18 cellular contexts compared by ENCODE assay signal in genomic region chr2:197674060-197674459, GRCh38. TPM values are rescaled to one million over a fixed set of nuclear protein-coding genes. Genes with fewer than 3 reads are reported as not detected.
DNase-seq lines count a peak whose midpoint lies in the region; ATAC-seq and TF ChIP-seq lines count a peak whose summit lies in the region.
"Had no signal": no experiment of that assay in that cellular context is flagged by ENCODE, and none has a peak within 500 bp of the region (broad histone marks: within the 10 kb centered on the region; RNA-seq: fewer than 3 reads in every experiment).

No MANE protein-coding gene starts in this region.

- no peaks in the 10 kb centered on the region for H3K4me1 ChIP-seq in right cardiac atrium (ENCODE audit: control insufficient read depth, insufficient read depth, low read length)
- H3K4me1 ChIP-seq: BE2C, Peyer's patch had no signal

- H3K9me3 ChIP-seq in AG04450 (ENCODE audit: control insufficient read depth, insufficient read depth, low read length), result no peaks in the 10 kb centered on the region
- no peaks in the 10 kb centered on the region for H3K9me3 ChIP-seq in right cardiac atrium (ENCODE audit: control insufficient read depth, low read length)
- H3K9me3 ChIP-seq: BE2C, Peyer's patch had no signal

- in situ Hi-C loops in astrocyte of the cerebellum (cut with HindIII; ENCODE audit: low sequenced_read_pairs), result no loop called here
- in situ Hi-C loops in G401 (cut with HindIII; ENCODE audit: low sequenced_read_pairs), result no loop called here

- POLR2A ChIA-PET in AG04450 (lab: Yijun Ruan, JAX), result interaction anchor here (0.7 kb wide), 3 partner anchors 963 to 1506 kb away, joined by 3 to 5 read pairs (median 4); no protein-coding TSS in a partner anchor

- intact Hi-C loops in right cardiac atrium (cut with DNase I), result no loop called here

- no peak overlapping the region for H3K27ac ChIP-seq in AG04450 (ENCODE audit: low read depth, low read length)
- H3K27ac ChIP-seq in right cardiac atrium (ENCODE audit: low read length), result no peak overlapping the region

- no peak for DNase-seq in AG04450 (ENCODE audit: low read depth, low spot score)
- DNase-seq in astrocyte of the cerebellum (ENCODE audit: low read depth), result no peak
- DNase-seq in right cardiac atrium, result no peak
- peak; percentile 60 for DNase-seq in putamen (ENCODE audit: low spot score)
- DNase-seq in G401 (ENCODE audit: low spot score), result no peak
- DNase-seq: activated CD4-positive, alpha-beta T cell treated with anti-CD3 and anti-CD28 coated beads, Interleukin-2, amount 50 U/mL, for 1 hour; amniotic stem cell; BE2C; DND-41; effector memory CD4-positive, alpha-beta T cell; NCI-H1436 treated with DMSO at 0.1 percent for 48 hours; NCI-H526 treated with DMSO at 0.1 percent for 48 hours; Peyer's patch had no signal

- TF ChIP-seq CTCF in AG04450 (IDR thresholded peaks at IDR 0.05; ENCODE audit: low read depth, low read length), result no peak
- TF ChIP-seq CTCF in astrocyte of the cerebellum (IDR thresholded peaks at IDR 0.05; ENCODE audit: low read depth, low read length, missing control alignments), result no peak

- 38% methylated on average over 1 of the region's 1 CpG for WGBS in right cardiac atrium

- CTCF ChIA-PET in AG04450 (lab: Charles Lee), result interaction anchor here (0.6 to 3.4 kb wide), 2 partner anchors 33 to 596 kb away, joined by 3 to 17 read pairs; no protein-coding TSS in a partner anchor

- H3K4me3 ChIP-seq in AG04450 (ENCODE audit: low read depth, low read length), result peak overlapping the region; percentile 26; the same call in 1 of the 2 replicates
- peak overlapping the region; percentile 49 for H3K4me3 ChIP-seq in astrocyte of the cerebellum (ENCODE audit: low read depth, low read length)
- peak overlapping the region; percentile 54 for H3K4me3 ChIP-seq in right cardiac atrium (ENCODE audit: low read length)
- H3K4me3 ChIP-seq: K562 had no signal

- ATAC-seq in right cardiac atrium (no peak), HG02798 (IDR thresholded peaks at IDR 0.05; ENCODE audit: poor library complexity, unreplicated experiment) (no peak), HG03039 (IDR thresholded peaks at IDR 0.05; ENCODE audit: unreplicated experiment) (no peak), HG02840 (IDR thresholded peaks at IDR 0.05; ENCODE audit: low FRiP score, unreplicated experiment) (no peak)
- ATAC-seq: K562 had no signal

- H3K27me3 ChIP-seq in AG04450 (ENCODE audit: control insufficient read depth, insufficient read depth, low read length), result no peaks in the 10 kb centered on the region
- no peaks in the 10 kb centered on the region for H3K27me3 ChIP-seq in right cardiac atrium (ENCODE audit: control insufficient read depth, insufficient read depth)
- H3K27me3 ChIP-seq: Peyer's patch had no signal

RNA-seq across cellular contexts. Expression of gene RFTN2, which starts 1.3 kb away (rescaled TPM):
- 5.2 and 5.7 TPM in 2 replicates for polyA plus RNA-seq in AG04450 (2011; rRNA removed)
- 8.0 and 8.6 TPM in 2 replicates for polyA minus RNA-seq in AG04450 (2011; rRNA and poly(A)+ RNA removed)
- total RNA-seq in right cardiac atrium, result 1 to 10 TPM; 3.0 to 9.8 (median 9.2) TPM
- 3.1 TPM for polyA plus RNA-seq in right cardiac atrium
- not detected in 2 replicates for total RNA-seq in G401 (2014; rRNA removed; shearing (Covaris generic))
- total RNA-seq: activated T-helper 1 cell treated with anti-CD3 and anti-CD28 coated beads, Interleukin-12 subunit alpha, Interleukin-12 subunit beta, Interleukin-2, Interleukin-4 antibody, amounts not matched to agents 30 ng/mL and 10 ng/mL and 1 ng/mL, durations not matched to agents 14 hours and 24 hours and 36 hours had no signal

RNA-seq across cellular contexts. Expression of gene MARS2, which starts 31.1 kb away (rescaled TPM):
- polyA plus RNA-seq in AG04450 (2011; rRNA removed) (3.6 and 3.7 TPM in 2 replicates), right cardiac atrium (3.2 TPM)
- polyA minus RNA-seq in AG04450 (2011; rRNA and poly(A)+ RNA removed), result 5.2 and 6.2 TPM in 2 replicates
- total RNA-seq in right cardiac atrium, result 1 to 10 TPM; 4.6 to 7.7 (median 5.6) TPM
- total RNA-seq in G401 (2014; rRNA removed; shearing (Covaris generic)), result 9.9 and 13.4 TPM in 2 replicates
